ENCODE assay signal across 39 cellular contexts in genomic region chr6:136535880-136536620, GRCh38. TPM values are rescaled to one million over a fixed set of nuclear protein-coding genes. Genes with fewer than 3 reads are reported as not detected.
"Had no signal": no experiment of that assay in that cellular context is flagged by ENCODE, and none has a peak within 500 bp of the region (broad histone marks: within the 10 kb centered on the region; RNA-seq: fewer than 3 reads in every experiment).

No MANE protein-coding gene starts in this region.

- DNase-seq: activated CD4-positive, alpha-beta memory T cell treated with anti-CD3 and anti-CD28 coated beads, Interleukin-2, amount 10 ng/mL, durations not matched to agents 7 days and 5 days; activated CD4-positive, alpha-beta T cell treated with anti-CD3 and anti-CD28 coated beads for 1 hour; activated CD4-positive, alpha-beta T cell treated with anti-CD3 and anti-CD28 coated beads for 36 hours; activated CD4-positive, alpha-beta T cell treated with anti-CD3 and anti-CD28 coated beads for 48 hours; activated CD4-positive, alpha-beta T cell treated with anti-CD3 and anti-CD28 coated beads, Interleukin-2, amount 10 ng/mL, durations not matched to agents 7 days and 5 days; activated CD4-positive, alpha-beta T cell treated with anti-CD3 and anti-CD28 coated beads, Interleukin-2, amount 50 U/mL, for 48 hours; activated CD4-positive, CD25-positive, alpha-beta regulatory T cell; activated CD8-positive, alpha-beta memory T cell treated with anti-CD3 and anti-CD28 coated beads for 24 hours; activated CD8-positive, alpha-beta memory T cell treated with anti-CD3 and anti-CD28 coated beads, Interleukin-2, amount 10 ng/mL, durations not matched to agents 7 days and 5 days; activated CD8-positive, alpha-beta memory T cell treated with anti-CD3 and anti-CD28 coated beads, Interleukin-2, amount 50 U/mL, for 48 hours; activated CD8-positive, alpha-beta T cell treated with anti-CD3 and anti-CD28 coated beads, Interleukin-2, amount 10 ng/mL, durations not matched to agents 7 days and 5 days; activated effector memory CD4-positive, alpha-beta T cell treated with Interleukin-2 at 50 U/mL for 16 hours; activated gamma-delta T cell; activated naive CD4-positive, alpha-beta T cell treated with anti-CD3 and anti-CD28 coated beads, Interleukin-2, amount 10 ng/mL, durations not matched to agents 7 days and 5 days; activated naive CD4-positive, alpha-beta T cell treated with Interleukin-2 at 50 U/mL for 16 hours; activated naive CD8-positive, alpha-beta T cell treated with anti-CD3 and anti-CD28 coated beads, Interleukin-2, amount 10 ng/mL, durations not matched to agents 7 days and 5 days; activated naive CD8-positive, alpha-beta T cell treated with anti-CD3 and anti-CD28 coated beads, Interleukin-2, amount 50 U/mL, for 24 hours; activated T-cell treated with anti-CD3 and anti-CD28 coated beads, Interleukin-2, amount 50 U/mL, for 24 hours; activated T-cell treated with anti-CD3 and anti-CD28 coated beads, Interleukin-2, amount 50 U/mL, for 48 hours; amygdala; anterior cingulate cortex; caudate nucleus; cerebellar nuclear complex; T-helper 2 cell; T-helper 9 cell; WERI-Rb-1 had no signal

- H3K36me3 Mint-ChIP-seq: activated CD8-positive, alpha-beta memory T cell treated with anti-CD3 and anti-CD28 coated beads, Interleukin-2, amount 10 ng/mL, durations not matched to agents 7 days and 5 days; activated naive CD4-positive, alpha-beta T cell treated with anti-CD3 and anti-CD28 coated beads, Interleukin-2, amount 10 ng/mL, durations not matched to agents 7 days and 5 days; activated naive CD8-positive, alpha-beta T cell; activated naive CD8-positive, alpha-beta T cell treated with anti-CD3 and anti-CD28 coated beads, Interleukin-2, amount 10 ng/mL, durations not matched to agents 7 days and 5 days; brain had no signal

- H3K4me3 ChIP-seq: ascending aorta, cardiac muscle cell had no signal

- H3K27me3 ChIP-seq: ascending aorta, cardiac muscle cell had no signal

- H3K27me3 Mint-ChIP-seq: activated T-cell treated with anti-CD3 and anti-CD28 coated beads, Interleukin-2, amount 50 U/mL, for 24 hours had no signal

- ATAC-seq: activated CD4-positive, alpha-beta T cell treated with anti-CD3 and anti-CD28 coated beads for 36 hours; activated CD4-positive, CD25-positive, alpha-beta regulatory T cell treated with anti-CD3 and anti-CD28 coated beads, Interleukin-2, amount 50 U/mL, for 24 hours; activated CD8-positive, alpha-beta memory T cell treated with anti-CD3 and anti-CD28 coated beads, Interleukin-2, amount 10 ng/mL, durations not matched to agents 7 days and 5 days; activated CD8-positive, alpha-beta T cell treated with anti-CD3 and anti-CD28 coated beads, Interleukin-2, amount 10 ng/mL, durations not matched to agents 7 days and 5 days; activated naive CD8-positive, alpha-beta T cell treated with anti-CD3 and anti-CD28 coated beads, Interleukin-2, amount 50 U/mL, for 24 hours had no signal

- FAIRE-seq: bronchial epithelial cell, TTC549 had no signal

- H3K4me1 ChIP-seq: ascending aorta had no signal

- H3K4me1 Mint-ChIP-seq: activated CD4-positive, alpha-beta T cell treated with anti-CD3 and anti-CD28 coated beads for 36 hours; activated naive CD4-positive, alpha-beta T cell treated with anti-CD3 and anti-CD28 coated beads, Interleukin-2, amount 50 U/mL, for 24 hours; activated naive CD8-positive, alpha-beta T cell treated with anti-CD3 and anti-CD28 coated beads, Interleukin-2, amount 50 U/mL, for 24 hours; central memory CD8-positive, alpha-beta T cell had no signal

- H3K27ac Mint-ChIP-seq: activated CD4-positive, alpha-beta memory T cell treated with anti-CD3 and anti-CD28 coated beads, Interleukin-2, amount 10 ng/mL, durations not matched to agents 7 days and 5 days; activated CD4-positive, alpha-beta T cell treated with anti-CD3 and anti-CD28 coated beads for 36 hours; activated CD4-positive, alpha-beta T cell treated with anti-CD3 and anti-CD28 coated beads, Interleukin-2, amount 10 ng/mL, durations not matched to agents 7 days and 5 days; activated CD8-positive, alpha-beta memory T cell treated with anti-CD3 and anti-CD28 coated beads, Interleukin-2, amount 10 ng/mL, durations not matched to agents 7 days and 5 days; activated CD8-positive, alpha-beta T cell treated with anti-CD3 and anti-CD28 coated beads, Interleukin-2, amount 10 ng/mL, durations not matched to agents 7 days and 5 days; activated naive CD4-positive, alpha-beta T cell treated with anti-CD3 and anti-CD28 coated beads, Interleukin-2, amount 10 ng/mL, durations not matched to agents 7 days and 5 days; activated naive CD4-positive, alpha-beta T cell treated with anti-CD3 and anti-CD28 coated beads, Interleukin-2, amount 50 U/mL, for 24 hours; activated naive CD8-positive, alpha-beta T cell; activated naive CD8-positive, alpha-beta T cell treated with anti-CD3 and anti-CD28 coated beads, Interleukin-2, amount 10 ng/mL, durations not matched to agents 7 days and 5 days; activated naive CD8-positive, alpha-beta T cell treated with anti-CD3 and anti-CD28 coated beads, Interleukin-2, amount 50 U/mL, for 24 hours; activated T-cell treated with anti-CD3 and anti-CD28 coated beads, Interleukin-2, amount 50 U/mL, for 24 hours; activated T-helper 2 cell treated with anti-CD3 and anti-CD28 coated beads, Interferon-gamma antibody, Interleukin-2, Interleukin-4, amounts not matched to agents 10 μg/mL and 5 μg/mL and 100 μg/mL, durations not matched to agents 14 hours and 24 hours and 36 hours; brain; T-helper 1 cell treated with Interleukin-12 subunit alpha and Interleukin-12 subunit beta and Interleukin-4 antibody, amounts not matched to agents 30 μg/mL and 1 μg/mL, for 36 hours; T-helper 2 cell treated with Interferon-gamma antibody and Interleukin-4, amounts not matched to agents 5 μg/mL and 100 μg/mL, for 36 hours; WTC11 had no signal

- H3K4me3 Mint-ChIP-seq: activated CD4-positive, alpha-beta memory T cell treated with anti-CD3 and anti-CD28 coated beads, Interleukin-2, amount 10 ng/mL, durations not matched to agents 7 days and 5 days; activated CD4-positive, alpha-beta T cell treated with anti-CD3 and anti-CD28 coated beads for 36 hours; activated CD4-positive, alpha-beta T cell treated with anti-CD3 and anti-CD28 coated beads, Interleukin-2, amount 10 ng/mL, durations not matched to agents 7 days and 5 days; activated CD8-positive, alpha-beta memory T cell treated with anti-CD3 and anti-CD28 coated beads, Interleukin-2, amount 10 ng/mL, durations not matched to agents 7 days and 5 days; activated CD8-positive, alpha-beta T cell treated with anti-CD3 and anti-CD28 coated beads, Interleukin-2, amount 10 ng/mL, durations not matched to agents 7 days and 5 days; activated naive CD4-positive, alpha-beta T cell treated with anti-CD3 and anti-CD28 coated beads, Interleukin-2, amount 10 ng/mL, durations not matched to agents 7 days and 5 days; activated naive CD4-positive, alpha-beta T cell treated with anti-CD3 and anti-CD28 coated beads, Interleukin-2, amount 50 U/mL, for 24 hours; activated naive CD8-positive, alpha-beta T cell; activated naive CD8-positive, alpha-beta T cell treated with anti-CD3 and anti-CD28 coated beads, Interleukin-2, amount 10 ng/mL, durations not matched to agents 7 days and 5 days; activated naive CD8-positive, alpha-beta T cell treated with anti-CD3 and anti-CD28 coated beads, Interleukin-2, amount 50 U/mL, for 24 hours; activated T-cell treated with anti-CD3 and anti-CD28 coated beads, Interleukin-2, amount 50 U/mL, for 24 hours; brain; central memory CD8-positive, alpha-beta T cell; T-helper 1 cell treated with Interleukin-12 subunit alpha and Interleukin-12 subunit beta and Interleukin-4 antibody, amounts not matched to agents 30 μg/mL and 1 μg/mL, for 36 hours; T-helper 2 cell treated with Interferon-gamma antibody and Interleukin-4, amounts not matched to agents 5 μg/mL and 100 μg/mL, for 36 hours; WTC11 had no signal

- H3K9me3 Mint-ChIP-seq: activated CD4-positive, alpha-beta memory T cell treated with anti-CD3 and anti-CD28 coated beads, Interleukin-2, amount 10 ng/mL, durations not matched to agents 7 days and 5 days; activated CD4-positive, alpha-beta T cell treated with anti-CD3 and anti-CD28 coated beads, Interleukin-2, amount 10 ng/mL, durations not matched to agents 7 days and 5 days; activated naive CD4-positive, alpha-beta T cell treated with anti-CD3 and anti-CD28 coated beads, Interleukin-2, amount 10 ng/mL, durations not matched to agents 7 days and 5 days; activated naive CD4-positive, alpha-beta T cell treated with anti-CD3 and anti-CD28 coated beads, Interleukin-2, amount 50 U/mL, for 24 hours; activated naive CD8-positive, alpha-beta T cell treated with anti-CD3 and anti-CD28 coated beads, Interleukin-2, amount 10 ng/mL, durations not matched to agents 7 days and 5 days; activated naive CD8-positive, alpha-beta T cell treated with anti-CD3 and anti-CD28 coated beads, Interleukin-2, amount 50 U/mL, for 24 hours; activated T-cell treated with anti-CD3 and anti-CD28 coated beads, Interleukin-2, amount 50 U/mL, for 24 hours; activated T-helper 2 cell treated with anti-CD3 and anti-CD28 coated beads, Interferon-gamma antibody, Interleukin-2, Interleukin-4, amounts not matched to agents 10 μg/mL and 5 μg/mL and 100 μg/mL, durations not matched to agents 14 hours and 24 hours and 36 hours; central memory CD8-positive, alpha-beta T cell had no signal

- H3K9me3 ChIP-seq: ascending aorta had no signal

- H3K36me3 ChIP-seq: ascending aorta, cardiac muscle cell, WERI-Rb-1 had no signal

- H3K27ac ChIP-seq: ascending aorta, cardiac muscle cell, WERI-Rb-1 had no signal

RNA-seq across cellular contexts. Expression of gene MAP7, which starts 14.2 kb away (rescaled TPM):
- total RNA-seq: ascending aorta had no signal
